19 cellular contexts compared by ENCODE assay signal in genomic region chr9:3281399-3281798, GRCh38.
DNase-seq lines count a peak whose midpoint lies in the region; ATAC-seq and TF ChIP-seq lines count a peak whose summit lies in the region.
"Had no signal": no experiment of that assay in that cellular context is flagged by ENCODE, and none has a peak within 500 bp of the region (broad histone marks: within the 10 kb centered on the region; RNA-seq: fewer than 3 reads in every experiment).

No MANE protein-coding gene starts in this region.

- H3K27me3 ChIP-seq in osteoblast (ENCODE audit: insufficient read depth, low read length) = no peaks in the 10 kb centered on the region
- H3K27me3 ChIP-seq: adrenal gland, testis had no signal

- TF ChIP-seq CTCF in osteoblast (IDR thresholded peaks at IDR 0.05; ENCODE audit: extremely low read depth, low read depth, low read length) (no peak), GM13976 (IDR thresholded peaks at IDR 0.05; ENCODE audit: borderline replicate concordance, control extremely low read depth, extremely low read depth, insufficient read depth, missing control alignments) (no peak)

- in situ Hi-C loops in GM13976 (cut with MboI; ENCODE audit: low sequenced_read_pairs, unreplicated experiment) = no loop called here

- H3K79me2 ChIP-seq in osteoblast (ENCODE audit: insufficient read depth, low read length) = no peaks in the 10 kb centered on the region

- no peak overlapping the region for H2AFZ ChIP-seq in osteoblast (ENCODE audit: low read length)

- no peak overlapping the region for H3K4me2 ChIP-seq in osteoblast (ENCODE audit: insufficient read depth, low read length)

- H4K20me1 ChIP-seq in osteoblast (ENCODE audit: insufficient read depth, low read length) = no peaks in the 10 kb centered on the region

- H3K4me3 ChIP-seq in osteoblast (ENCODE audit: insufficient read depth, low read length) = no peak overlapping the region
- H3K4me3 ChIP-seq: adrenal gland, testis had no signal

- no peaks in the 10 kb centered on the region for H3K36me3 ChIP-seq in osteoblast (ENCODE audit: insufficient read depth, low read length)
- H3K36me3 ChIP-seq: adrenal gland had no signal

- DNase-seq in osteoblast (ENCODE audit: insufficient read length, low spot score, missing footprints) = no peak
- no peak for DNase-seq in GM13976 (ENCODE audit: low spot score)
- no peak for DNase-seq in middle frontal gyrus (ENCODE audit: extremely low spot score, low spot score)
- DNase-seq in DMS53 (lab: John Stamatoyannopoulos, UW) = no peak
- DNase-seq: activated CD4-positive, alpha-beta memory T cell treated with anti-CD3 and anti-CD28 coated beads, Interleukin-2, amount 10 ng/mL, durations not matched to agents 7 days and 5 days; adrenal gland; caudate nucleus; CD4-positive, CD25-positive, alpha-beta regulatory T cell; DMS79 treated with DMSO at 0.1 percent for 48 hours; effector memory CD4-positive, alpha-beta T cell; naive thymus-derived CD8-positive, alpha-beta T cell; NCI-H1694 treated with DMSO at 0.1 percent for 48 hours; NCI-H524 treated with DMSO at 0.1 percent for 48 hours; PC-3; testis had no signal

- peak; percentile 84 for ATAC-seq in GM18858 (IDR thresholded peaks at IDR 0.05; ENCODE audit: unreplicated experiment)
- ATAC-seq in GM21360 (IDR thresholded peaks at IDR 0.05; ENCODE audit: unreplicated experiment) = peak; percentile 61
- ATAC-seq in HG02884 (IDR thresholded peaks at IDR 0.05; ENCODE audit: unreplicated experiment) = peak; percentile 75
- ATAC-seq in HG03457 (IDR thresholded peaks at IDR 0.05; ENCODE audit: unreplicated experiment) = peak; percentile 45
- ATAC-seq: naive thymus-derived CD8-positive, alpha-beta T cell; PC-3 had no signal

- H3K9me3 ChIP-seq in osteoblast (ENCODE audit: low read depth, low read length) = no peaks in the 10 kb centered on the region
- H3K9me3 ChIP-seq: adrenal gland, testis had no signal

- H3K27ac ChIP-seq in osteoblast (ENCODE audit: low read depth, low read length) = no peak overlapping the region
- H3K27ac ChIP-seq: adrenal gland, testis had no signal

- H3K4me1 ChIP-seq in osteoblast (ENCODE audit: insufficient read depth, low read length) = no peaks in the 10 kb centered on the region
- H3K4me1 ChIP-seq: adrenal gland, testis had no signal
